ENCODE assay signal across 1 cellular context in genomic region chr1:244137725-244138124, GRCh38.
TF ChIP-seq lines count a peak whose summit lies in the region.

No MANE protein-coding gene starts in this region.

TF ChIP-seq in GM23338, 12 proteins besides CTCF, POLR2A, EP300 and RAD21 (continued from another document):
- no peak for TF ChIP-seq ETS1 (IDR thresholded peaks at IDR 0.05)
- no peak for TF ChIP-seq EZH2 (IDR thresholded peaks at IDR 0.05; ENCODE audit: low read depth, unreplicated experiment)
- TF ChIP-seq REST (IDR thresholded peaks at IDR 0.05; ENCODE audit: unreplicated experiment), result no peak
- no peak for TF ChIP-seq ZNF114 (CRISPR knock-in tag; IDR thresholded peaks at IDR 0.05)
- TF ChIP-seq POLR2AphosphoS5 (IDR thresholded peaks at IDR 0.05; ENCODE audit: low read depth), result no peak
